Comparison of ENCODE assay signal across 1 cellular context in genomic region chr7:111931016-111931517, GRCh38.
TF ChIP-seq lines count a peak whose summit lies in the region.

No MANE protein-coding gene starts in this region.

TF ChIP-seq in HepG2, 621 proteins besides CTCF, POLR2A, EP300 and RAD21 (continued from another document and continues in another):
- no peak for TF ChIP-seq ATF6 (CRISPR knock-in tag; conservative IDR thresholded peaks at IDR 0.05)
- no peak for TF ChIP-seq POGK (CRISPR knock-in tag; conservative IDR thresholded peaks at IDR 0.05)
- no peak for TF ChIP-seq HOXA7 (CRISPR knock-in tag; IDR thresholded peaks at IDR 0.05)
- no peak for TF ChIP-seq ZNF354B (CRISPR knock-in tag; IDR thresholded peaks at IDR 0.05)
- TF ChIP-seq SIX1 (CRISPR knock-in tag; IDR thresholded peaks at IDR 0.05; ENCODE audit: borderline replicate concordance), result peak; percentile 47; the same call in 1 of the 2 replicates
- peak; percentile 52 for TF ChIP-seq PAXIP1 (CRISPR knock-in tag; conservative IDR thresholded peaks at IDR 0.05)
- no peak for TF ChIP-seq PCBP2 (optimal IDR thresholded peaks at IDR 0.05; ENCODE audit: low read depth, low read length, poor library complexity, severe bottlenecking)
- TF ChIP-seq ZNF101 (CRISPR knock-in tag; IDR thresholded peaks at IDR 0.05; ENCODE audit: borderline replicate concordance, low read depth), result no peak
- TF ChIP-seq ZNF75D (CRISPR knock-in tag; IDR thresholded peaks at IDR 0.05; ENCODE audit: borderline replicate concordance), result no peak
- TF ChIP-seq ZNF318 (CRISPR knock-in tag; IDR thresholded peaks at IDR 0.05), result no peak
- TF ChIP-seq HMGXB3 (CRISPR knock-in tag; IDR thresholded peaks at IDR 0.05; ENCODE audit: borderline replicate concordance), result no peak
- no peak for TF ChIP-seq ZNF468 (CRISPR knock-in tag; IDR thresholded peaks at IDR 0.05)
- TF ChIP-seq ZNF441 (CRISPR knock-in tag; IDR thresholded peaks at IDR 0.05; ENCODE audit: borderline replicate concordance), result no peak
- TF ChIP-seq RBAK (CRISPR knock-in tag; IDR thresholded peaks at IDR 0.05), result no peak
- no peak for TF ChIP-seq ZNF891 (CRISPR knock-in tag; IDR thresholded peaks at IDR 0.05)
- TF ChIP-seq CEBPZ (IDR thresholded peaks at IDR 0.05; ENCODE audit: low read length), result no peak
- TF ChIP-seq MTF1 (CRISPR knock-in tag; IDR thresholded peaks at IDR 0.05), result no peak
- TF ChIP-seq HOXA3 (CRISPR knock-in tag; IDR thresholded peaks at IDR 0.05), result no peak; the same call in 1 of the 2 replicates
- no peak for TF ChIP-seq AGO2 (optimal IDR thresholded peaks at IDR 0.05; ENCODE audit: low read depth, low read length)
- TF ChIP-seq ZNF382 (CRISPR knock-in tag; IDR thresholded peaks at IDR 0.05; ENCODE audit: borderline replicate concordance), result no peak
- TF ChIP-seq THYN1 (CRISPR knock-in tag; IDR thresholded peaks at IDR 0.05; ENCODE audit: borderline replicate concordance, low read depth), result no peak
- TF ChIP-seq FOSL2 (CRISPR knock-in tag; IDR thresholded peaks at IDR 0.05), result peak; percentile 93
- 0 out of 2 replicates have a peak, but pooled peaks have one; percentile 43 for TF ChIP-seq ZMAT3 (CRISPR knock-in tag; conservative IDR thresholded peaks at IDR 0.05)
- peak; percentile 51; the same call in 1 of the 2 replicates for TF ChIP-seq ZNF614 (CRISPR knock-in tag; IDR thresholded peaks at IDR 0.05; ENCODE audit: borderline replicate concordance)
- TF ChIP-seq TBX3 (IDR thresholded peaks at IDR 0.05; ENCODE audit: borderline replicate concordance), result no peak
- TF ChIP-seq ZNF431 (CRISPR knock-in tag; IDR thresholded peaks at IDR 0.05; ENCODE audit: borderline replicate concordance, low read depth), result no peak
- TF ChIP-seq ERF (CRISPR knock-in tag; IDR thresholded peaks at IDR 0.05), result peak; percentile 68; the same call in 1 of the 2 replicates
- TF ChIP-seq RAD51 (IDR thresholded peaks at IDR 0.05; ENCODE audit: borderline replicate concordance), result no peak
- no peak for TF ChIP-seq ZNF746 (CRISPR knock-in tag; IDR thresholded peaks at IDR 0.05)
- peak; percentile 30 for TF ChIP-seq ZEB1 (IDR thresholded peaks at IDR 0.05; ENCODE audit: insufficient replicate concordance, low read depth)
- no peak for TF ChIP-seq ZNF883 (CRISPR knock-in tag; IDR thresholded peaks at IDR 0.05; ENCODE audit: not compliant biosample characterization)
- no peak for TF ChIP-seq CENPX (CRISPR knock-in tag; IDR thresholded peaks at IDR 0.05)
- peak; percentile 65 for TF ChIP-seq FOXO1 (CRISPR knock-in tag; IDR thresholded peaks at IDR 0.05)
